ENCODE assay signal across 1 cellular context in the genomic region with DNA sequence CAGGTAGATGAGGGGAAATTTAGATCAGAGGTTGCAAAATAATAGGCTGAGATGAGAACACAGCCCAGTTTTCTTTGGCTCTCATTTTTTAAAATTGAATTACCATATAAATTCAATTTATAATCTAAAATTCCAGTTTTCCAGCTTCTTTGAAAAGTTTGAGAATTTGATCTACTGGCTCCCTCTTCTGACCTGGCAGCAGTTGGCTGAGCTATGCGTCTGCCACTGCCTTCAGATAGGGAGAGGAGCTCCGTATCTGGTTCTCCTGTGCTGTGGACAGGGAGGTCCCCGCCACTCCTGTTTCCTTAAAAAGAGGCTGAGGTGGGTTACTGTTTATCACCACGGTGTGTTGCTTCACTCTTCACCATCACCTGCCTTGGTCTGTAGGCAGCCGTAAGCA.
TF ChIP-seq lines count a peak whose summit lies in the region.

No MANE protein-coding gene starts in this region.

TF ChIP-seq in SK-N-SH treated with all-trans-retinoic acid at 6 μM for 48 hours, 23 proteins besides CTCF, POLR2A, EP300 and RAD21 (continued from another document):
- TF ChIP-seq, protein P1, sequence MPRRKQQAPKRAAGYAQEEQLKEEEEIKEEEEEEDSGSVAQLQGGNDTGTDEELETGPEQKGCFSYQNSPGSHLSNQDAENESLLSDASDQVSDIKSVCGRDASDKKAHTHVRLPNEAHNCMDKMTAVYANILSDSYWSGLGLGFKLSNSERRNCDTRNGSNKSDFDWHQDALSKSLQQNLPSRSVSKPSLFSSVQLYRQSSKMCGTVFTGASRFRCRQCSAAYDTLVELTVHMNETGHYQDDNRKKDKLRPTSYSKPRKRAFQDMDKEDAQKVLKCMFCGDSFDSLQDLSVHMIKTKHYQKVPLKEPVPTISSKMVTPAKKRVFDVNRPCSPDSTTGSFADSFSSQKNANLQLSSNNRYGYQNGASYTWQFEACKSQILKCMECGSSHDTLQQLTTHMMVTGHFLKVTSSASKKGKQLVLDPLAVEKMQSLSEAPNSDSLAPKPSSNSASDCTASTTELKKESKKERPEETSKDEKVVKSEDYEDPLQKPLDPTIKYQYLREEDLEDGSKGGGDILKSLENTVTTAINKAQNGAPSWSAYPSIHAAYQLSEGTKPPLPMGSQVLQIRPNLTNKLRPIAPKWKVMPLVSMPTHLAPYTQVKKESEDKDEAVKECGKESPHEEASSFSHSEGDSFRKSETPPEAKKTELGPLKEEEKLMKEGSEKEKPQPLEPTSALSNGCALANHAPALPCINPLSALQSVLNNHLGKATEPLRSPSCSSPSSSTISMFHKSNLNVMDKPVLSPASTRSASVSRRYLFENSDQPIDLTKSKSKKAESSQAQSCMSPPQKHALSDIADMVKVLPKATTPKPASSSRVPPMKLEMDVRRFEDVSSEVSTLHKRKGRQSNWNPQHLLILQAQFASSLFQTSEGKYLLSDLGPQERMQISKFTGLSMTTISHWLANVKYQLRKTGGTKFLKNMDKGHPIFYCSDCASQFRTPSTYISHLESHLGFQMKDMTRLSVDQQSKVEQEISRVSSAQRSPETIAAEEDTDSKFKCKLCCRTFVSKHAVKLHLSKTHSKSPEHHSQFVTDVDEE (CRISPR knock-in tag; IDR thresholded peaks at IDR 0.05) = no peak
- TF ChIP-seq, protein P2, sequence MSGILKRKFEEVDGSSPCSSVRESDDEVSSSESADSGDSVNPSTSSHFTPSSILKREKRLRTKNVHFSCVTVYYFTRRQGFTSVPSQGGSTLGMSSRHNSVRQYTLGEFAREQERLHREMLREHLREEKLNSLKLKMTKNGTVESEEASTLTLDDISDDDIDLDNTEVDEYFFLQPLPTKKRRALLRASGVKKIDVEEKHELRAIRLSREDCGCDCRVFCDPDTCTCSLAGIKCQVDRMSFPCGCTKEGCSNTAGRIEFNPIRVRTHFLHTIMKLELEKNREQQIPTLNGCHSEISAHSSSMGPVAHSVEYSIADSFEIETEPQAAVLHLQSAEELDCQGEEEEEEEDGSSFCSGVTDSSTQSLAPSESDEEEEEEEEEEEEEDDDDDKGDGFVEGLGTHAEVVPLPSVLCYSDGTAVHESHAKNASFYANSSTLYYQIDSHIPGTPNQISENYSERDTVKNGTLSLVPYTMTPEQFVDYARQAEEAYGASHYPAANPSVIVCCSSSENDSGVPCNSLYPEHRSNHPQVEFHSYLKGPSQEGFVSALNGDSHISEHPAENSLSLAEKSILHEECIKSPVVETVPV (CRISPR knock-in tag; IDR thresholded peaks at IDR 0.05) = no peak
- no peak for TF ChIP-seq ZFP30 (CRISPR knock-in tag; IDR thresholded peaks at IDR 0.05)
- no peak for TF ChIP-seq SNAI2 (CRISPR knock-in tag; IDR thresholded peaks at IDR 0.05)
- no peak for TF ChIP-seq ISL1 (CRISPR knock-in tag; IDR thresholded peaks at IDR 0.05)
- TF ChIP-seq ZNF8 (CRISPR knock-in tag; IDR thresholded peaks at IDR 0.05) = no peak
- TF ChIP-seq, protein P3, sequence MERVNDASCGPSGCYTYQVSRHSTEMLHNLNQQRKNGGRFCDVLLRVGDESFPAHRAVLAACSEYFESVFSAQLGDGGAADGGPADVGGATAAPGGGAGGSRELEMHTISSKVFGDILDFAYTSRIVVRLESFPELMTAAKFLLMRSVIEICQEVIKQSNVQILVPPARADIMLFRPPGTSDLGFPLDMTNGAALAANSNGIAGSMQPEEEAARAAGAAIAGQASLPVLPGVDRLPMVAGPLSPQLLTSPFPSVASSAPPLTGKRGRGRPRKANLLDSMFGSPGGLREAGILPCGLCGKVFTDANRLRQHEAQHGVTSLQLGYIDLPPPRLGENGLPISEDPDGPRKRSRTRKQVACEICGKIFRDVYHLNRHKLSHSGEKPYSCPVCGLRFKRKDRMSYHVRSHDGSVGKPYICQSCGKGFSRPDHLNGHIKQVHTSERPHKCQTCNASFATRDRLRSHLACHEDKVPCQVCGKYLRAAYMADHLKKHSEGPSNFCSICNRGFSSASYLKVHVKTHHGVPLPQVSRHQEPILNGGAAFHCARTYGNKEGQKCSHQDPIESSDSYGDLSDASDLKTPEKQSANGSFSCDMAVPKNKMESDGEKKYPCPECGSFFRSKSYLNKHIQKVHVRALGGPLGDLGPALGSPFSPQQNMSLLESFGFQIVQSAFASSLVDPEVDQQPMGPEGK (CRISPR knock-in tag; IDR thresholded peaks at IDR 0.05; ENCODE audit: borderline replicate concordance) = no peak
- TF ChIP-seq, protein P4, sequence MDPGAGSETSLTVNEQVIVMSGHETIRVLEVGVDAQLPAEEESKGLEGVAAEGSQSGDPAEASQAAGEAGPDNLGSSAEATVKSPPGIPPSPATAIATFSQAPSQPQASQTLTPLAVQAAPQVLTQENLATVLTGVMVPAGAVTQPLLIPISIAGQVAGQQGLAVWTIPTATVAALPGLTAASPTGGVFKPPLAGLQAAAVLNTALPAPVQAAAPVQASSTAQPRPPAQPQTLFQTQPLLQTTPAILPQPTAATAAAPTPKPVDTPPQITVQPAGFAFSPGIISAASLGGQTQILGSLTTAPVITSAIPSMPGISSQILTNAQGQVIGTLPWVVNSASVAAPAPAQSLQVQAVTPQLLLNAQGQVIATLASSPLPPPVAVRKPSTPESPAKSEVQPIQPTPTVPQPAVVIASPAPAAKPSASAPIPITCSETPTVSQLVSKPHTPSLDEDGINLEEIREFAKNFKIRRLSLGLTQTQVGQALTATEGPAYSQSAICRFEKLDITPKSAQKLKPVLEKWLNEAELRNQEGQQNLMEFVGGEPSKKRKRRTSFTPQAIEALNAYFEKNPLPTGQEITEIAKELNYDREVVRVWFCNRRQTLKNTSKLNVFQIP (CRISPR knock-in tag; IDR thresholded peaks at IDR 0.05; ENCODE audit: borderline replicate concordance, low read depth) = no peak
- TF ChIP-seq RARB (CRISPR knock-in tag; IDR thresholded peaks at IDR 0.05) = no peak
- no peak for TF ChIP-seq PPARA (CRISPR knock-in tag; IDR thresholded peaks at IDR 0.05; ENCODE audit: borderline replicate concordance)
